8 cellular contexts compared by ENCODE assay signal in the genomic region with DNA sequence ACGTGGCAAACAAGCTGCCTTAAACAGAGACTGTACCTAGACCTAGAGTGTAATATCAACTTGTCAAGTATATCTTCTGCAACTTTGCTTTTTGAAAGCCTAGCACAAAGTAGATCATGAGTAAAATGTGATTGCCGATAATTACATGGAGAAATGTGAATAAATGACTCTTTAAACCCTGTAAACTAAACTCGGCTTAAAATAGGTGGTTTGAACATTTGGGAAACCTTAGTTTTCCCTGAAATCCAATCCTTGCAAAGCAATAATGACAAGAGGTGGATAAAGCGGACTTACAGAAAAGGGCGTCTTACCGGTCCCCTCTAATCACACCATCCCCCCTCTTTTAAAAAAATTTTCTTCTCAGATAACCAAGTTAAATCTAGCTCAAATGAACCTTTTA. TPM values are rescaled to one million over a fixed set of nuclear protein-coding genes. Genes with fewer than 3 reads are reported as not detected.
DNase-seq lines count a peak whose midpoint lies in the region; ATAC-seq, FAIRE-seq and TF ChIP-seq lines count a peak whose summit lies in the region.

No MANE protein-coding gene starts in this region.

- CTCF ChIA-PET in Calu3 (lab: Charles Lee), result interaction anchor here (0.6 kb wide), 1 partner anchor 23 kb away, joined by 6 read pairs; no protein-coding TSS in a partner anchor

- TF ChIP-seq CTCF in Calu3 (IDR thresholded peaks at IDR 0.05; ENCODE audit: unreplicated experiment), result no peak
- TF ChIP-seq CTCF in endothelial cell (IDR thresholded peaks at IDR 0.05; ENCODE audit: unreplicated experiment), result no peak
- TF ChIP-seq CTCF in pancreas (IDR thresholded peaks at IDR 0.05), result no peak

- ATAC-seq in pancreas, result no peak
- ATAC-seq in GM21529 (IDR thresholded peaks at IDR 0.05; ENCODE audit: unreplicated experiment), result no peak
- ATAC-seq in GM18502 (IDR thresholded peaks at IDR 0.05; ENCODE audit: poor library complexity, unreplicated experiment), result no peak

- DNase-seq in Calu3, result no peak
- peak; percentile 46 for DNase-seq in OCI-M1 (lab: John Stamatoyannopoulos, UW)
- DNase-seq in endothelial cell (ENCODE audit: low spot score), result no peak
- DNase-seq in pancreas, result no peak
- no peak for DNase-seq in NCI-H2196 (lab: John Stamatoyannopoulos, UW; ENCODE audit: unreplicated experiment)
- no peak for DNase-seq in ureter (ENCODE audit: low spot score)

- H3K4me1 Mint-ChIP-seq in Calu3 (ENCODE audit: low read depth, unreplicated experiment) (peaks cover 13% of the 10 kb centered on the region), endothelial cell (ENCODE audit: unreplicated experiment) (peaks cover 15% of the 10 kb centered on the region)

- H3K27ac Mint-ChIP-seq in Calu3 (ENCODE audit: unreplicated experiment) (peak overlapping the region; percentile 89), endothelial cell (ENCODE audit: unreplicated experiment) (peak overlapping the region; percentile 95)

- H3K9me3 Mint-ChIP-seq in Calu3 (ENCODE audit: low read depth, unreplicated experiment) (no peaks in the 10 kb centered on the region), endothelial cell (ENCODE audit: unreplicated experiment) (no peaks in the 10 kb centered on the region)

- no peaks in the 10 kb centered on the region for H3K9me3 ChIP-seq in pancreas

- H3K36me3 Mint-ChIP-seq in Calu3 (ENCODE audit: insufficient read depth, unreplicated experiment) (peaks cover 32% of the 10 kb centered on the region), endothelial cell (ENCODE audit: low read depth, unreplicated experiment) (no peaks in the 10 kb centered on the region)

- TSS peak; percentile 85 for BruUV-seq in Calu3 (replicated peaks; lab: Mats Ljungman, UMichigan)

- H3K4me1 ChIP-seq in pancreas, result peaks cover 6 to 17% (median 7%) of the 10 kb centered on the region in 3 donors

- WGBS in pancreas, 2 donors, result 41 to 47% methylated on average over 6 of the region's 6 CpGs

- H3K27me3 ChIP-seq in pancreas, result no peaks in the 10 kb centered on the region

- H3K36me3 ChIP-seq in pancreas, result no peaks in the 10 kb centered on the region

- peak overlapping the region; percentile 95 for H3K4me3 Mint-ChIP-seq in Calu3 (ENCODE audit: low read depth, unreplicated experiment)
- peak overlapping the region; percentile 94 for H3K4me3 Mint-ChIP-seq in endothelial cell (ENCODE audit: unreplicated experiment)

- H3K27ac ChIP-seq in pancreas, result peak overlapping the region; percentile 50 to 80 (median 68)

- H3K27me3 Mint-ChIP-seq in Calu3 (ENCODE audit: unreplicated experiment) (no peaks in the 10 kb centered on the region), endothelial cell (ENCODE audit: unreplicated experiment) (no peaks in the 10 kb centered on the region)

- H3K4me3 ChIP-seq in pancreas, result peak overlapping the region; percentile 37 to 70 (median 63)

- intact Hi-C loops in Calu3 (cut with micrococcal nuclease; ENCODE audit: unreplicated experiment), result no loop called here
- intact Hi-C loops in pancreas (cut with DNase I), result no loop called here

- FAIRE-seq in pancreas (lab: Jason Lieb, UNC), result no peak

RNA-seq across cellular contexts. Expression of a gene that starts 0.5 kb away (rescaled TPM):
- total RNA-seq in Calu3 (2022) (91.4 and 97.4 TPM in 2 replicates), endothelial cell (ENCODE audit: unreplicated experiment) (52.6 TPM), pancreas (10 to 100 TPM in 4 of 6 donors, 1 to 10 TPM in 2; 5.4 to 19.1 (median 15.0) TPM), ureter (43.3 TPM)
- 10 to 100 TPM; 11.6 to 19.7 TPM for polyA plus RNA-seq in pancreas
